In the genomic region with DNA sequence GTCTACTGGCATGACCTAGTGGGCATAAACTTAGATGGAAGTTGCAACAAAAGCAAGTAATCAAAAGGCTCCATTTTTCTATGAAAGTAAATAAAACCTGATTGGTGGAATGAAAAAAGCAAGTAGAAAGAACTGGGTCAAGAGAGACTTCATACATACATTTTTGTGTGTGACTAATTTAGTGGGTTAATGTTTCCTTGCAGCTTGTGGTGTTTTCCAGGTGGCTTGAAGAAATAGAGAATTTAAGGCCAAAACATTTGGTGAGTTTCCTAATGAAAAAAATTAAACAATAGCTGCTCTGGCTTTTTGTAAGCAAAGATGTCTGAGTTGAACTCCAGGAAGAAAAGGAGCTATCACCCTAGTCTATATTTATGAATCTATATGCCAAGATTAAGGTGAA, we compare ENCODE assay signal across 8 cellular contexts.
"Had no signal": no experiment of that assay in that cellular context is flagged by ENCODE, and none has a peak within 500 bp of the region (broad histone marks: within the 10 kb centered on the region; RNA-seq: fewer than 3 reads in every experiment).

No MANE protein-coding gene starts in this region.

- H3K36me3 Mint-ChIP-seq: IgD-negative memory B cell had no signal

- ATAC-seq: HCT116, HepG2 had no signal

- H3K4me1 Mint-ChIP-seq: IgD-negative memory B cell had no signal

- H3K36me3 ChIP-seq: HAP-1 had no signal

- FAIRE-seq: HepG2 had no signal

- H3K27ac Mint-ChIP-seq: HFFc6, IgD-negative memory B cell had no signal

- H3K27ac ChIP-seq: HL-60 had no signal

- H3K4me3 ChIP-seq: HAP-1 had no signal

- DNase-seq: GOT3, H7, HFFc6 had no signal

- H3K4me3 Mint-ChIP-seq: HFFc6, IgD-negative memory B cell had no signal
